ENCODE assay signal across 7 cellular contexts in the genomic region with DNA sequence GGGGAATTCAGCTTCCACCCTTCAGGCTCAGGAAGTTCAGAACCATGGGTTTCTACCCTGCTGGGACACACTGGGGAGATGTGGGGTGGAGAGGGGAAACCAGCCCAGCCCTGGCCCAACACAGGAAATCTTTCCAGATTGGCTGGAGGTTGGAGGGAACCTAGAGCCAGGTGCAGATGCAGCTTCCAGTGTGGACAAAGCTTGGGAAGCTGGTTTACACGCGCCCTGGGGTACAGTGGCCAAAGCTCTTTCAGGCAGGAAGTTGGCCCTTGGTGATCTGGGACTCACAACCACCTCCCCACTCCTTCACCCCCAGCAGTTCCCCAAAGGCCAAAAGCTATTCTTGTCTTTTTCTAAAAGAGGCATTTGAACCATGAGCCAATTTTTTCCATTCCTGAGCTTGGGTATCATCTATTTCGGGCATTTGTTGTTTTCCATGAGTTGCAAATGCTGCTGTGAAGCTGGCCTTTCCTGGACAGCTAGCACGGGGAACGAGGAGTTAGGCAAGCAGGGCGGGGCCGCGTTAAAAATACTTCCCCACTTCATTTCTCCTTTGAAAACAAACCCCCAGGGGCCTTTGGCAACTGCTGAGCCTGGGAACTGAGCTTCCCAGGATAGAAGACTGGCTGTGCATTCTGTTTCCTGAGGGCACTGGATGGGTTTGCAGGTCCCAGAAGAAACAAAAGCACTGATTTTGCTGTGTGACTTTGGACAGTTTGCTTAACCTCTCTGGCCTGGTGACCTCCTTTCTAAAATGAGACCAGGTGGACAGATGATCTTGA. TPM values are rescaled to one million over a fixed set of nuclear protein-coding genes. Genes with fewer than 3 reads are reported as not detected.
DNase-seq lines count a peak whose midpoint lies in the region; ATAC-seq and TF ChIP-seq lines count a peak whose summit lies in the region.

No MANE protein-coding gene starts in this region.

- intact Hi-C loops in activated CD8-positive, alpha-beta T cell treated with anti-CD3 and anti-CD28 coated beads for 36 hours (cut with micrococcal nuclease): loop anchor here (10.0 kb wide), 2 partner anchors 209 to 389 kb away; a partner anchor contains a TSS
- intact Hi-C loops in left ventricle myocardium superior (cut with micrococcal nuclease): no loop called here

- peak; percentile 81 for DNase-seq in HFFc6
- no peak for DNase-seq in activated CD8-positive, alpha-beta T cell treated with anti-CD3 and anti-CD28 coated beads for 36 hours
- DNase-seq in left ventricle myocardium superior: peak; percentile 86
- no peak for DNase-seq in cerebellar nuclear complex (lab: John Stamatoyannopoulos, UW)

- no peaks in the 10 kb centered on the region for H3K9me3 ChIP-seq in stomach smooth muscle (ENCODE audit: control insufficient read depth in 2 of 2, low read length in 2 of 2)

- POLR2A ChIA-PET in activated CD8-positive, alpha-beta T cell treated with anti-CD3 and anti-CD28 coated beads for 36 hours (lab: Charles Lee): interaction anchor here (0.6 to 23.0 kb wide), 6 partner anchors 11 to 325 kb away, joined by 3 to 438 read pairs (median 3); a partner anchor contains a TSS

- no peaks in the 10 kb centered on the region for H3K9me3 Mint-ChIP-seq in HFFc6
- no peaks in the 10 kb centered on the region for H3K9me3 Mint-ChIP-seq in activated CD8-positive, alpha-beta T cell treated with anti-CD3 and anti-CD28 coated beads for 36 hours

- H3K36me3 ChIP-seq in stomach smooth muscle (ENCODE audit: control insufficient read depth in 2 of 2, insufficient read depth in 2 of 2, low read length in 2 of 2): no peaks in the 10 kb centered on the region

- peak overlapping the region; percentile 84 for H3K27ac Mint-ChIP-seq in HFFc6
- peak overlapping the region; percentile 25 for H3K27ac Mint-ChIP-seq in activated CD8-positive, alpha-beta T cell treated with anti-CD3 and anti-CD28 coated beads for 36 hours

- no peaks in the 10 kb centered on the region for H3K27me3 ChIP-seq in stomach smooth muscle (ENCODE audit: control insufficient read depth in 1 of 2, insufficient read depth in 2 of 2, low read length in 2 of 2)

- no peaks in the 10 kb centered on the region for H3K36me3 Mint-ChIP-seq in HFFc6 (ENCODE audit: low read depth)
- H3K36me3 Mint-ChIP-seq in activated CD8-positive, alpha-beta T cell treated with anti-CD3 and anti-CD28 coated beads for 36 hours (ENCODE audit: low read depth): peaks cover 8% of the 10 kb centered on the region

- CTCF ChIA-PET in activated CD8-positive, alpha-beta T cell treated with anti-CD3 and anti-CD28 coated beads for 36 hours (lab: Charles Lee): interaction anchor here (0.9 to 5.0 kb wide), 7 partner anchors 15 to 541 kb away, joined by 3 to 30 read pairs (median 4); no protein-coding TSS in a partner anchor

- no peak for ATAC-seq in activated CD8-positive, alpha-beta T cell treated with anti-CD3 and anti-CD28 coated beads for 36 hours
- peak; percentile 44 for ATAC-seq in left ventricle myocardium superior
- ATAC-seq in GM21717 (IDR thresholded peaks at IDR 0.05; ENCODE audit: unreplicated experiment): no peak
- ATAC-seq in GM21576 (IDR thresholded peaks at IDR 0.05; ENCODE audit: unreplicated experiment): no peak

- H3K4me1 Mint-ChIP-seq in HFFc6 (ENCODE audit: low read depth): peaks cover 63% of the 10 kb centered on the region
- H3K4me1 Mint-ChIP-seq in activated CD8-positive, alpha-beta T cell treated with anti-CD3 and anti-CD28 coated beads for 36 hours (ENCODE audit: low read depth): peaks cover 62% of the 10 kb centered on the region

- peak overlapping the region; percentile 82 for H3K27ac ChIP-seq in stomach smooth muscle (ENCODE audit: low read length)

- TF ChIP-seq CTCF in HFFc6 (IDR thresholded peaks at IDR 0.05): no peak
- no peak for TF ChIP-seq CTCF in activated CD8-positive, alpha-beta T cell treated with anti-CD3 and anti-CD28 coated beads for 36 hours (IDR thresholded peaks at IDR 0.05)

- peaks cover 80% of the 10 kb centered on the region for H3K4me1 ChIP-seq in stomach smooth muscle (ENCODE audit: control insufficient read depth, insufficient read depth, low read length)

- peak overlapping the region; percentile 55 for H3K4me3 Mint-ChIP-seq in HFFc6
- H3K4me3 Mint-ChIP-seq in activated CD8-positive, alpha-beta T cell treated with anti-CD3 and anti-CD28 coated beads for 36 hours: no peak overlapping the region

- H3K27me3 Mint-ChIP-seq in HFFc6 (ENCODE audit: insufficient read depth): no peaks in the 10 kb centered on the region; the same call in 1 of the 2 replicates
- H3K27me3 Mint-ChIP-seq in activated CD8-positive, alpha-beta T cell treated with anti-CD3 and anti-CD28 coated beads for 36 hours: no peaks in the 10 kb centered on the region

- peak overlapping the region; percentile 4 to 6 for H3K9ac ChIP-seq in stomach smooth muscle (ENCODE audit: low read length in 2 of 2)

- H3K4me3 ChIP-seq in stomach smooth muscle (ENCODE audit: low read length in 2 of 2): peak overlapping the region; percentile 21 to 49

RNA-seq across cellular contexts. Expression of a gene that starts 3.1 kb away (rescaled TPM):
- 10 to 100 TPM in 3 of 6 experiments, 1 to 10 TPM in 3; 9.6 to 13.6 (median 10.0) TPM for total RNA-seq in HFFc6 (2021; fragmentation: NEBNext Ultra II Directional; extraction: Animal tissue kit (Norgen Biotek cat#: 25700))
- total RNA-seq in activated CD8-positive, alpha-beta T cell treated with anti-CD3 and anti-CD28 coated beads for 36 hours: 10 to 100 TPM; 61.5 to 64.3 TPM
- total RNA-seq in left ventricle myocardium superior: 6.9 TPM

RNA-seq across cellular contexts. Expression of a gene that starts 28.3 kb away (rescaled TPM):
- total RNA-seq in HFFc6 (2021; fragmentation: NEBNext Ultra II Directional; extraction: Animal tissue kit (Norgen Biotek cat#: 25700)): not detected
- total RNA-seq in activated CD8-positive, alpha-beta T cell treated with anti-CD3 and anti-CD28 coated beads for 36 hours: under 1 TPM in 1 of 2 experiments, not detected in 1; 0.25 TPM
- not detected for total RNA-seq in left ventricle myocardium superior

Comparison
In these comparisons a context has a peak if more than half of its experiments do, and no peak if none do; other contexts are left out.
1. DNase-seq: peak in HFFc6 (single experiment) and left ventricle myocardium superior (single experiment); none in activated CD8-positive, alpha-beta T cell treated with anti-CD3 and anti-CD28 coated beads for 36 hours (single experiment) and cerebellar nuclear complex (0 of 2).